ENCODE assay signal across 2 cellular contexts in the genomic region with DNA sequence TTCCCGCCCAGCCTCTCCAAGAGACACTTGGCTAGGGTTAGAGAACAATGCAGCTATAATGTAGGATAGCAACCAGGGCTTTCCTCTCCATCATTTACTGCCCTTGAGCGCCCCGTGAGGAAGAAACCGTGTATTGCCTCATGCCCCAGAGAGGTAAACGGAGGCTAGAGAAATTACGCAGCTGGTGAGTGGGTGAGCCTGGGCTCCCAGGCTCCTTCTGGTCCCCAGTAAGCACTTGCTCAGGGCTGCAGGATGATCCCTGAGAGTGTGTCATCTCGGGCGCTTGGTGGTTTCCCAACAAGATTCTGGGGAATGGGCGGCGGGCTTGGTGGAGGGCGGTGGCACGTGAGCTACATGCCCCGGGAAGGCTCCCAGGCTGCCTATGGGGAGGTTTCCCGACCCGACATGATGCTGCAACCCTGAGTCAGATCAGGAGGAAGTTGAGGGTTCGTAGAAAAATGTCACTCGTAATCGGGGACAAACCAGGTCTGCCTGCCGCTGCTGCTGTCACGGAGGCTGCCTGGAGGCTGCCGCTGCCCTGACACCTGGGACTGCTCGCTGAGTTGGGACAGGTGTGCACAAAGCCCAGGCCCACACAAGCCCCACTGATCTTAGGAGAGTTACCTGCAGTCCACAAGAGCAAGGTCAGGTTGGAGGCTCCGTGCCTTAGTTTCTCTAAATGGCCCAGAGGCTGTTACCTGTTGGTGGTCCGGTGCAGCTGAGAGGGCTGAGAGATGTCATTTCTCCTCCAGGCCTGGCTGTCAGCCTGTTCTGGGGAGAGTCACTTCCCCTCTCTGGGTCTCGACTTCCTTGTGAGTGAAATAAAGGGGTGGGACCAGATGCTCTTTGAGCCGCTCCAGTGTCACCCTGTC.
TF ChIP-seq lines count a peak whose summit lies in the region.

A gene with protein sequence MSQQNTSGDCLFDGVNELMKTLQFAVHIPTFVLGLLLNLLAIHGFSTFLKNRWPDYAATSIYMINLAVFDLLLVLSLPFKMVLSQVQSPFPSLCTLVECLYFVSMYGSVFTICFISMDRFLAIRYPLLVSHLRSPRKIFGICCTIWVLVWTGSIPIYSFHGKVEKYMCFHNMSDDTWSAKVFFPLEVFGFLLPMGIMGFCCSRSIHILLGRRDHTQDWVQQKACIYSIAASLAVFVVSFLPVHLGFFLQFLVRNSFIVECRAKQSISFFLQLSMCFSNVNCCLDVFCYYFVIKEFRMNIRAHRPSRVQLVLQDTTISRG (minus strand): TSS at position 773 of the 872 bp plus-strand sequence. CDS start 14,280 bp downstream, outside the sequence.

TF ChIP-seq in SK-N-SH, 30 proteins besides CTCF, POLR2A, EP300 and RAD21 (continued from another document):
- TF ChIP-seq, protein P1, sequence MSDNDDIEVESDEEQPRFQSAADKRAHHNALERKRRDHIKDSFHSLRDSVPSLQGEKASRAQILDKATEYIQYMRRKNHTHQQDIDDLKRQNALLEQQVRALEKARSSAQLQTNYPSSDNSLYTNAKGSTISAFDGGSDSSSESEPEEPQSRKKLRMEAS (IDR thresholded peaks at IDR 0.05; ENCODE audit: low read depth) = no peak
- TF ChIP-seq TCF12 (IDR thresholded peaks at IDR 0.05) (no peak), MEF2A (IDR thresholded peaks at IDR 0.05; ENCODE audit: borderline replicate concordance, low read depth) (no peak), RFX5 (IDR thresholded peaks at IDR 0.05; ENCODE audit: low read length) (no peak), NFIC (IDR thresholded peaks at IDR 0.05; ENCODE audit: borderline replicate concordance) (no peak)

TF ChIP-seq in SK-N-SH treated with all-trans-retinoic acid at 6 μM for 48 hours, 23 proteins besides CTCF, POLR2A, EP300 and RAD21 (continued from another document):
- TF ChIP-seq, protein P2, sequence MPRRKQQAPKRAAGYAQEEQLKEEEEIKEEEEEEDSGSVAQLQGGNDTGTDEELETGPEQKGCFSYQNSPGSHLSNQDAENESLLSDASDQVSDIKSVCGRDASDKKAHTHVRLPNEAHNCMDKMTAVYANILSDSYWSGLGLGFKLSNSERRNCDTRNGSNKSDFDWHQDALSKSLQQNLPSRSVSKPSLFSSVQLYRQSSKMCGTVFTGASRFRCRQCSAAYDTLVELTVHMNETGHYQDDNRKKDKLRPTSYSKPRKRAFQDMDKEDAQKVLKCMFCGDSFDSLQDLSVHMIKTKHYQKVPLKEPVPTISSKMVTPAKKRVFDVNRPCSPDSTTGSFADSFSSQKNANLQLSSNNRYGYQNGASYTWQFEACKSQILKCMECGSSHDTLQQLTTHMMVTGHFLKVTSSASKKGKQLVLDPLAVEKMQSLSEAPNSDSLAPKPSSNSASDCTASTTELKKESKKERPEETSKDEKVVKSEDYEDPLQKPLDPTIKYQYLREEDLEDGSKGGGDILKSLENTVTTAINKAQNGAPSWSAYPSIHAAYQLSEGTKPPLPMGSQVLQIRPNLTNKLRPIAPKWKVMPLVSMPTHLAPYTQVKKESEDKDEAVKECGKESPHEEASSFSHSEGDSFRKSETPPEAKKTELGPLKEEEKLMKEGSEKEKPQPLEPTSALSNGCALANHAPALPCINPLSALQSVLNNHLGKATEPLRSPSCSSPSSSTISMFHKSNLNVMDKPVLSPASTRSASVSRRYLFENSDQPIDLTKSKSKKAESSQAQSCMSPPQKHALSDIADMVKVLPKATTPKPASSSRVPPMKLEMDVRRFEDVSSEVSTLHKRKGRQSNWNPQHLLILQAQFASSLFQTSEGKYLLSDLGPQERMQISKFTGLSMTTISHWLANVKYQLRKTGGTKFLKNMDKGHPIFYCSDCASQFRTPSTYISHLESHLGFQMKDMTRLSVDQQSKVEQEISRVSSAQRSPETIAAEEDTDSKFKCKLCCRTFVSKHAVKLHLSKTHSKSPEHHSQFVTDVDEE (CRISPR knock-in tag; IDR thresholded peaks at IDR 0.05) = no peak
- TF ChIP-seq, protein P3, sequence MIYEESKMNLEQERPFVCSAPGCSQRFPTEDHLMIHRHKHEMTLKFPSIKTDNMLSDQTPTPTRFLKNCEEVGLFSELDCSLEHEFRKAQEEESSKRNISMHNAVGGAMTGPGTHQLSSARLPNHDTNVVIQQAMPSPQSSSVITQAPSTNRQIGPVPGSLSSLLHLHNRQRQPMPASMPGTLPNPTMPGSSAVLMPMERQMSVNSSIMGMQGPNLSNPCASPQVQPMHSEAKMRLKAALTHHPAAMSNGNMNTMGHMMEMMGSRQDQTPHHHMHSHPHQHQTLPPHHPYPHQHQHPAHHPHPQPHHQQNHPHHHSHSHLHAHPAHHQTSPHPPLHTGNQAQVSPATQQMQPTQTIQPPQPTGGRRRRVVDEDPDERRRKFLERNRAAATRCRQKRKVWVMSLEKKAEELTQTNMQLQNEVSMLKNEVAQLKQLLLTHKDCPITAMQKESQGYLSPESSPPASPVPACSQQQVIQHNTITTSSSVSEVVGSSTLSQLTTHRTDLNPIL (CRISPR knock-in tag; IDR thresholded peaks at IDR 0.05; ENCODE audit: low read depth) = no peak
- TF ChIP-seq ZFP30 (CRISPR knock-in tag; IDR thresholded peaks at IDR 0.05) (no peak), OSR1 (CRISPR knock-in tag; IDR thresholded peaks at IDR 0.05) (no peak), GLIS3 (CRISPR knock-in tag; IDR thresholded peaks at IDR 0.05) (no peak), SNAI2 (CRISPR knock-in tag; IDR thresholded peaks at IDR 0.05) (no peak), ZNF8 (CRISPR knock-in tag; IDR thresholded peaks at IDR 0.05) (no peak), RARB (CRISPR knock-in tag; IDR thresholded peaks at IDR 0.05) (no peak), ISL1 (CRISPR knock-in tag; IDR thresholded peaks at IDR 0.05) (no peak), ZC3H10 (CRISPR knock-in tag; IDR thresholded peaks at IDR 0.05) (no peak), ARNTL (CRISPR knock-in tag; IDR thresholded peaks at IDR 0.05; ENCODE audit: borderline replicate concordance, low read depth) (no peak)
- TF ChIP-seq, protein P4, sequence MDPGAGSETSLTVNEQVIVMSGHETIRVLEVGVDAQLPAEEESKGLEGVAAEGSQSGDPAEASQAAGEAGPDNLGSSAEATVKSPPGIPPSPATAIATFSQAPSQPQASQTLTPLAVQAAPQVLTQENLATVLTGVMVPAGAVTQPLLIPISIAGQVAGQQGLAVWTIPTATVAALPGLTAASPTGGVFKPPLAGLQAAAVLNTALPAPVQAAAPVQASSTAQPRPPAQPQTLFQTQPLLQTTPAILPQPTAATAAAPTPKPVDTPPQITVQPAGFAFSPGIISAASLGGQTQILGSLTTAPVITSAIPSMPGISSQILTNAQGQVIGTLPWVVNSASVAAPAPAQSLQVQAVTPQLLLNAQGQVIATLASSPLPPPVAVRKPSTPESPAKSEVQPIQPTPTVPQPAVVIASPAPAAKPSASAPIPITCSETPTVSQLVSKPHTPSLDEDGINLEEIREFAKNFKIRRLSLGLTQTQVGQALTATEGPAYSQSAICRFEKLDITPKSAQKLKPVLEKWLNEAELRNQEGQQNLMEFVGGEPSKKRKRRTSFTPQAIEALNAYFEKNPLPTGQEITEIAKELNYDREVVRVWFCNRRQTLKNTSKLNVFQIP (CRISPR knock-in tag; IDR thresholded peaks at IDR 0.05; ENCODE audit: borderline replicate concordance, low read depth) = no peak
